Comparison of ENCODE assay signal across 20 cellular contexts in the genomic region with DNA sequence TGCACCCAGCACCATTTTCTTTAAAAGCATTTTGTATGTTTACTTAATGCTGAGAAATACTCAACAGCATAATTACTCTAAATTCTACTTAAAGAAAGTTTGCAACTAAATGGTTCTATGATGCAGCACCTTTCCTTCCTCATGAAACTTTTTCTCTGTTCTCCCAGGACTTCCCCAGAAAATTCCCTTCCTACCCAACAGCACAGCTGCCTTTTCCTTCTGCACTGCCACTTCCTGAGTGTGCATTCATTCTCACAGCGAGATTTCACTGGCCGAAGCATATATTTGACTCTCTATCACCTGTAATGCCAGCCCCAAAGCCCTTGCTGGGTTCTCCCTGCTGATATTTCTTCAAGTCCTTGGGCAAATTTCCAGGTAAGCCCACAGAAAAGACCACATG. TPM values are rescaled to one million over a fixed set of nuclear protein-coding genes. Genes with fewer than 3 reads are reported as not detected.
"Had no signal": no experiment of that assay in that cellular context is flagged by ENCODE, and none has a peak within 500 bp of the region (broad histone marks: within the 10 kb centered on the region; RNA-seq: fewer than 3 reads in every experiment).

No MANE protein-coding gene starts in this region.

- H3K4me1 ChIP-seq: foreskin keratinocyte had no signal

- H3K27me3 Mint-ChIP-seq: activated naive CD4-positive, alpha-beta T cell treated with anti-CD3 and anti-CD28 coated beads, Interleukin-2, amount 50 U/mL, for 24 hours; naive thymus-derived CD4-positive, alpha-beta T cell had no signal

- DNase-seq: activated CD4-positive, alpha-beta T cell treated with anti-CD3 and anti-CD28 coated beads, Interleukin-2, amount 50 U/mL, for 1 hour; activated CD8-positive, alpha-beta T cell treated with anti-CD3 and anti-CD28 coated beads, Interleukin-2, amount 10 ng/mL, durations not matched to agents 7 days and 5 days; activated gamma-delta T cell treated with Interleukin-2 at 50 U/mL for 16 hours; amniotic stem cell; cerebellar nuclear complex; cortex of kidney; foreskin keratinocyte; hippocampal formation; kidney glomerular epithelial cell; left lung; naive thymus-derived CD4-positive, alpha-beta T cell; retina; sigmoid colon; stimulated activated CD4-positive, alpha-beta T cell treated with anti-CD3 and anti-CD28 coated beads, Interleukin-4, amount 100 ng/mL, for 1 hour; stimulated activated naive CD4-positive, alpha-beta T cell treated with Interleukin-2 at 50 U/mL for 16 hours; substantia nigra; tibial artery had no signal

- H3K4me1 Mint-ChIP-seq: activated naive CD4-positive, alpha-beta T cell treated with anti-CD3 and anti-CD28 coated beads, Interleukin-2, amount 50 U/mL, for 24 hours had no signal

- H3K27me3 ChIP-seq: foreskin keratinocyte, left lung, sigmoid colon, tibial artery had no signal

- H3K27ac ChIP-seq: foreskin keratinocyte, left lung had no signal

- H3K4me3 Mint-ChIP-seq: activated CD8-positive, alpha-beta T cell treated with anti-CD3 and anti-CD28 coated beads, Interleukin-2, amount 10 ng/mL, durations not matched to agents 7 days and 5 days; activated naive CD4-positive, alpha-beta T cell treated with anti-CD3 and anti-CD28 coated beads, Interleukin-2, amount 50 U/mL, for 24 hours; naive thymus-derived CD4-positive, alpha-beta T cell had no signal

- H3K9me3 ChIP-seq: left lung, sigmoid colon, tibial artery had no signal

- H3K27ac Mint-ChIP-seq: activated CD8-positive, alpha-beta T cell treated with anti-CD3 and anti-CD28 coated beads, Interleukin-2, amount 10 ng/mL, durations not matched to agents 7 days and 5 days; activated naive CD4-positive, alpha-beta T cell treated with anti-CD3 and anti-CD28 coated beads, Interleukin-2, amount 50 U/mL, for 24 hours; naive thymus-derived CD4-positive, alpha-beta T cell had no signal

- ATAC-seq: activated CD4-positive, CD25-positive, alpha-beta regulatory T cell treated with anti-CD3 and anti-CD28 coated beads, Interleukin-2, amount 50 U/mL, for 24 hours; activated CD8-positive, alpha-beta T cell treated with anti-CD3 and anti-CD28 coated beads, Interleukin-2, amount 10 ng/mL, durations not matched to agents 7 days and 5 days; foreskin keratinocyte; left lung; naive thymus-derived CD4-positive, alpha-beta T cell had no signal

- H3K9me3 Mint-ChIP-seq: activated naive CD4-positive, alpha-beta T cell treated with anti-CD3 and anti-CD28 coated beads, Interleukin-2, amount 50 U/mL, for 24 hours; naive thymus-derived CD4-positive, alpha-beta T cell had no signal

- H3K4me3 ChIP-seq: left lung, lung, sigmoid colon, tibial artery had no signal

RNA-seq across cellular contexts. Expression of gene DGKI, which starts 41.5 kb away (rescaled TPM):
- total RNA-seq: activated CD8-positive, alpha-beta T cell treated with anti-CD3 and anti-CD28 coated beads, Interleukin-2, amount 10 ng/mL, durations not matched to agents 7 days and 5 days; foreskin keratinocyte had no signal
